In genomic region chr4:94407846-94408245, GRCh38 we compare ENCODE assay signal across 27 cellular contexts. TPM values are rescaled to one million over a fixed set of nuclear protein-coding genes. Genes with fewer than 3 reads are reported as not detected.
A peak's percentile ranks its signal among the peaks of the same experiment; 100 is the strongest.
DNase-seq lines count a peak whose midpoint lies in the region; ATAC-seq, FAIRE-seq and TF ChIP-seq lines count a peak whose summit lies in the region.
"Had no signal": no experiment of that assay in that cellular context is flagged by ENCODE, and none has a peak within 500 bp of the region (broad histone marks: within the 10 kb centered on the region; RNA-seq: fewer than 3 reads in every experiment).

No MANE protein-coding gene starts in this region.

- TF ChIP-seq CTCF in astrocyte (IDR thresholded peaks at IDR 0.05; ENCODE audit: insufficient read depth, low read depth, low read length) (no peak), fibroblast of pulmonary artery (IDR thresholded peaks at IDR 0.05; ENCODE audit: low read length, missing control alignments) (no peak), psoas muscle (IDR thresholded peaks at IDR 0.05) (no peak)

- H3K4me1 ChIP-seq in ACC112 (ENCODE audit: control insufficient read depth, insufficient read depth, low read length, unreplicated experiment) (peaks cover 50% of the 10 kb centered on the region), astrocyte (ENCODE audit: insufficient read depth, low read length) (peaks cover 21% of the 10 kb centered on the region), psoas muscle (peaks cover 22% of the 10 kb centered on the region)

- no peaks in the 10 kb centered on the region for H3K27me3 ChIP-seq in ACC112 (ENCODE audit: insufficient read depth, low read length)
- H3K27me3 ChIP-seq in astrocyte (ENCODE audit: insufficient read depth, low read length) = no peaks in the 10 kb centered on the region
- no peaks in the 10 kb centered on the region for H3K27me3 ChIP-seq in psoas muscle (ENCODE audit: insufficient read depth in 3 of 3, low read length in 2 of 3)
- H3K27me3 ChIP-seq: BLaER1 treated with 17β-estradiol and CSF1 and Interleukin-3, amounts not matched to agents 10 nM and 100 nM; neural progenitor cell; upper lobe of right lung had no signal

- H3K79me2 ChIP-seq in ACC112 (ENCODE audit: control insufficient read depth, insufficient read depth, low read length, unreplicated experiment) (no peaks in the 10 kb centered on the region), astrocyte (ENCODE audit: insufficient read depth, low read length) (no peaks in the 10 kb centered on the region)

- H3K27ac ChIP-seq in ACC112 (ENCODE audit: low read depth, low read length) (no peak overlapping the region), astrocyte (ENCODE audit: low read depth, low read length) (no peak overlapping the region), psoas muscle (peak overlapping the region; percentile 90)
- H3K27ac ChIP-seq: BLaER1 treated with 17β-estradiol and CSF1 and Interleukin-3, amounts not matched to agents 10 nM and 100 nM; neural progenitor cell; upper lobe of right lung had no signal

- H3K27ac Mint-ChIP-seq in astrocyte (ENCODE audit: unreplicated experiment) = peak overlapping the region; percentile 9
- H3K27ac Mint-ChIP-seq: activated CD4-positive, alpha-beta T cell treated with anti-CD3 and anti-CD28 coated beads, Interleukin-2, amount 10 ng/mL, durations not matched to agents 7 days and 5 days; activated naive CD4-positive, alpha-beta T cell treated with anti-CD3 and anti-CD28 coated beads, Interleukin-2, amount 50 U/mL, for 24 hours; neural progenitor cell had no signal

- H2AFZ ChIP-seq in ACC112 (ENCODE audit: low read length, unreplicated experiment) (peak overlapping the region; percentile 45), astrocyte (ENCODE audit: low read depth, low read length) (no peak overlapping the region)

- no peaks in the 10 kb centered on the region for H3K36me3 Mint-ChIP-seq in astrocyte (ENCODE audit: low read depth, unreplicated experiment)
- H3K36me3 Mint-ChIP-seq: activated naive CD4-positive, alpha-beta T cell treated with anti-CD3 and anti-CD28 coated beads, Interleukin-2, amount 50 U/mL, for 24 hours; neural progenitor cell had no signal

- FAIRE-seq in astrocyte (lab: Jason Lieb, UNC) (no peak), frontal cortex (lab: Jason Lieb, UNC) (no peak)
- FAIRE-seq: GM12878, H54 had no signal

- no peak overlapping the region for H3K4me2 ChIP-seq in astrocyte (ENCODE audit: low read length)
- H3K4me2 ChIP-seq: BLaER1 treated with 17β-estradiol and CSF1 and Interleukin-3, amounts not matched to agents 10 nM and 100 nM; neural progenitor cell had no signal

- H3K9ac ChIP-seq in astrocyte (ENCODE audit: low read length) = no peak overlapping the region
- H3K9ac ChIP-seq: BLaER1 treated with 17β-estradiol and CSF1 and Interleukin-3, amounts not matched to agents 10 nM and 100 nM; neural progenitor cell had no signal

- no peaks in the 10 kb centered on the region for H3K36me3 ChIP-seq in ACC112 (ENCODE audit: insufficient read depth, low read length)
- no peaks in the 10 kb centered on the region for H3K36me3 ChIP-seq in astrocyte (ENCODE audit: insufficient read depth, low read length)
- H3K36me3 ChIP-seq in psoas muscle (ENCODE audit: insufficient read depth in 1 of 2, low read depth in 1 of 2) = no peaks in the 10 kb centered on the region
- H3K36me3 ChIP-seq: BLaER1 treated with 17β-estradiol and CSF1 and Interleukin-3, amounts not matched to agents 10 nM and 100 nM; neural progenitor cell; upper lobe of right lung had no signal

- H3K9me3 Mint-ChIP-seq in astrocyte (ENCODE audit: unreplicated experiment) = no peaks in the 10 kb centered on the region
- H3K9me3 Mint-ChIP-seq: activated CD4-positive, alpha-beta T cell treated with anti-CD3 and anti-CD28 coated beads, Interleukin-2, amount 10 ng/mL, durations not matched to agents 7 days and 5 days; activated naive CD4-positive, alpha-beta T cell treated with anti-CD3 and anti-CD28 coated beads, Interleukin-2, amount 50 U/mL, for 24 hours; neural progenitor cell had no signal

- H3K9me3 ChIP-seq in astrocyte (ENCODE audit: insufficient read depth, low read depth, low read length) (no peaks in the 10 kb centered on the region), psoas muscle (no peaks in the 10 kb centered on the region)
- H3K9me3 ChIP-seq: BLaER1 treated with 17β-estradiol and CSF1 and Interleukin-3, amounts not matched to agents 10 nM and 100 nM; upper lobe of right lung had no signal

- H4K20me1 ChIP-seq in astrocyte (ENCODE audit: insufficient read depth, low read length) = no peaks in the 10 kb centered on the region
- H4K20me1 ChIP-seq: BLaER1 treated with 17β-estradiol and CSF1 and Interleukin-3, amounts not matched to agents 10 nM and 100 nM had no signal

- no peak overlapping the region for H3K4me3 Mint-ChIP-seq in astrocyte (ENCODE audit: unreplicated experiment)
- H3K4me3 Mint-ChIP-seq: activated CD4-positive, alpha-beta T cell treated with anti-CD3 and anti-CD28 coated beads, Interleukin-2, amount 10 ng/mL, durations not matched to agents 7 days and 5 days; activated naive CD4-positive, alpha-beta T cell treated with anti-CD3 and anti-CD28 coated beads, Interleukin-2, amount 50 U/mL, for 24 hours; neural progenitor cell had no signal

- intact Hi-C loops in psoas muscle (cut with DNase I) = loop anchor here (2.0 kb wide), 1 partner anchor 191 kb away; no protein-coding TSS in a partner anchor

- H3K27me3 Mint-ChIP-seq in astrocyte (ENCODE audit: low read depth, unreplicated experiment) = no peaks in the 10 kb centered on the region

- peak; percentile 16 to 37 (median 26) for ATAC-seq in psoas muscle
- ATAC-seq: GM12878, upper lobe of right lung had no signal

- peaks cover 19% of the 10 kb centered on the region for H3K4me1 Mint-ChIP-seq in astrocyte (ENCODE audit: low read depth, unreplicated experiment)
- H3K4me1 Mint-ChIP-seq: activated CD4-positive, alpha-beta T cell treated with anti-CD3 and anti-CD28 coated beads, Interleukin-2, amount 10 ng/mL, durations not matched to agents 7 days and 5 days; activated naive CD4-positive, alpha-beta T cell treated with anti-CD3 and anti-CD28 coated beads, Interleukin-2, amount 50 U/mL, for 24 hours had no signal

- 32 to 40% (median 37%) methylated on average over 2 of the region's 2 CpGs for WGBS in psoas muscle, 3 donors

- no peak overlapping the region for H3K4me3 ChIP-seq in ACC112 (ENCODE audit: low read depth, low read length)
- no peak overlapping the region for H3K4me3 ChIP-seq in astrocyte (ENCODE audit: insufficient read depth, low read depth, low read length)
- no peak overlapping the region for H3K4me3 ChIP-seq in fibroblast of pulmonary artery (replicated peaks; ENCODE audit: low read depth, low read length)
- H3K4me3 ChIP-seq in psoas muscle = peak overlapping the region; percentile 44
- H3K4me3 ChIP-seq: BLaER1 treated with 17β-estradiol and CSF1 and Interleukin-3, amounts not matched to agents 10 nM and 100 nM; GM12878; neural progenitor cell; upper lobe of right lung had no signal

- DNase-seq in astrocyte (ENCODE audit: low read depth) = peak; percentile 72
- DNase-seq in fibroblast of pulmonary artery (ENCODE audit: low read depth) = peak; percentile 83
- no peak for DNase-seq in psoas muscle
- no peak for DNase-seq in H4 (ENCODE audit: low spot score)
- no peak for DNase-seq in frontal cortex (ENCODE audit: low spot score in 2 of 2)
- DNase-seq in NCI-H524 (lab: John Stamatoyannopoulos, UW) = no peak
- DNase-seq in activated CD4-positive, alpha-beta T cell treated with anti-CD3 and anti-CD28 coated beads, Interleukin-2, amount 50 U/mL, for 4 hours = no peak
- DNase-seq: ACHN; activated CD4-positive, alpha-beta T cell treated with anti-CD3 and anti-CD28 coated beads, Interleukin-2, amount 10 ng/mL, durations not matched to agents 7 days and 5 days; anterior cingulate cortex; DND-41; effector CD8-positive, alpha-beta T cell; glutamatergic neuron; Karpas-422; mammary epithelial cell; NCI-H1694; NCI-H2171 treated with DMSO at 0.1 percent for 48 hours; NCI-H774; SW 1271; T1000; upper lobe of right lung had no signal

RNA-seq across cellular contexts. Expression of gene PDLIM5, which starts 43.9 kb away (rescaled TPM):
- total RNA-seq in astrocyte (174 and 181 TPM in 2 replicates), psoas muscle (100 to 1,000 TPM; 459 to 840 (median 509) TPM), frontal cortex (20.0 TPM)
- polyA plus RNA-seq in psoas muscle = 100 to 1,000 TPM; 215 to 533 (median 426) TPM
- 21.1 and 34.7 TPM in 2 replicates for total RNA-seq in H4 (2014; rRNA removed; shearing (Covaris generic))

Comparison
In these comparisons a context has a peak if more than half of its experiments do, and no peak if none do; other contexts are left out.
1. DNase-seq: peak in astrocyte (single experiment) and fibroblast of pulmonary artery (single experiment); none in psoas muscle (0 of 2), H4 (single experiment), frontal cortex (0 of 2), NCI-H524 (0 of 2) and activated CD4-positive, alpha-beta T cell treated with anti-CD3 and anti-CD28 coated beads, Interleukin-2, amount 50 U/mL, for 4 hours (0 of 2).